ENCODE assay signal across 1 cellular context in genomic region chr9:136528716-136529341, GRCh38.
TF ChIP-seq lines count a peak whose summit lies in the region.

No MANE protein-coding gene starts in this region.

TF ChIP-seq in HEK293, 187 proteins besides CTCF, POLR2A, EP300 and RAD21 (continued from another document):
- TF ChIP-seq ZBTB10 (tag by site-specific recombination; IDR thresholded peaks at IDR 0.05), result 0 out of 2 replicates have a peak, but pooled peaks have one; percentile 23
- TF ChIP-seq ZNF404 (tag by site-specific recombination; IDR thresholded peaks at IDR 0.05), result no peak
- TF ChIP-seq ZIC2 (tag by site-specific recombination; IDR thresholded peaks at IDR 0.05), result peak; percentile 10; the same call in 1 of the 2 replicates
- TF ChIP-seq GLIS2 (tag by site-specific recombination; IDR thresholded peaks at IDR 0.05), result peak; percentile 68
